ENCODE assay signal across 11 cellular contexts in the genomic region with DNA sequence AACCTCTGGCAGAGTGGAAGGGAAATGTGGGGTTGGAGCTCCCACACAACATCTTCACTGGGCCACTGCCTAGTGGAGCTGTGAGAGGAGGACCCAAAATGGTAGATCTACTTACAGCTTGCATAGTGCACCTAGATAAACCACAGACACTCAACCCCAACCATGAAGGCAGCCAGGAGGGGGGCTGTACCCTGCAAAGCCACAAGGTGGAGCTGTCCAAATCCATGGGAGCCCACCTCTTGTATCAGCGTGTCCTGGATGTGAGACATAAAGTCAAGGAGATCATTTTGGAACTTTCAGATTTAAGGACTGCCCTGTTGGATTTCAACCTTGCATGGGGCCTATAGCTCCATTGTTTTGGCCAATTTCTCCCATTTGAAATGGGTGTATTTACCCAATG. TPM values are rescaled to one million over a fixed set of nuclear protein-coding genes. Genes with fewer than 3 reads are reported as not detected.
DNase-seq lines count a peak whose midpoint lies in the region; ATAC-seq and TF ChIP-seq lines count a peak whose summit lies in the region.
"Had no signal": no experiment of that assay in that cellular context is flagged by ENCODE, and none has a peak within 500 bp of the region (broad histone marks: within the 10 kb centered on the region; RNA-seq: fewer than 3 reads in every experiment).

No MANE protein-coding gene starts in this region.

- H3K27ac ChIP-seq in DND-41 (ENCODE audit: low read length) (no peak overlapping the region), HCT116 (ENCODE audit: low read depth, low read length) (no peak overlapping the region)
- H3K27ac ChIP-seq: psoas muscle had no signal

- ATAC-seq in DND-41 (ENCODE audit: insufficient read depth, low read depth) (no peak), HCT116 (peak; percentile 88), HG03378 (IDR thresholded peaks at IDR 0.05; ENCODE audit: unreplicated experiment) (no peak)
- ATAC-seq: stimulated activated effector memory CD8-positive, alpha-beta T cell treated with anti-CD3 and anti-CD28 coated beads, Interleukin-12 subunit alpha, Interleukin-12 subunit beta, amount 100 ng/mL, for 72 hours had no signal

- H3K36me3 ChIP-seq in DND-41 (ENCODE audit: insufficient read depth, low read length) (no peaks in the 10 kb centered on the region), HCT116 (ENCODE audit: control insufficient read depth in 1 of 2, insufficient read depth in 2 of 2, low read length in 2 of 2) (no peaks in the 10 kb centered on the region)

- DNase-seq in DND-41 (peak; percentile 12), HCT116 (ENCODE audit: low read depth, low spot score) (peak; percentile 21), left kidney (ENCODE audit: low read depth, low spot score) (peak; percentile 12), GM20000 (ENCODE audit: low spot score) (no peak), NCI-H1436 treated with DMSO at 0.1 percent for 48 hours (lab: John Stamatoyannopoulos, UW) (no peak)
- DNase-seq in stimulated activated naive CD4-positive, alpha-beta T cell (lab: John Stamatoyannopoulos, UW) = no peak
- DNase-seq: NCI-H1694 treated with DMSO at 0.1 percent for 48 hours, psoas muscle had no signal

- H2AFZ ChIP-seq in DND-41 (ENCODE audit: low read depth, low read length) (no peak overlapping the region), HCT116 (ENCODE audit: low read depth, low read length, poor library complexity, severe bottlenecking) (no peak overlapping the region)

- H3K4me1 ChIP-seq in DND-41 (ENCODE audit: insufficient read depth, low read length) (no peaks in the 10 kb centered on the region), HCT116 (ENCODE audit: control insufficient read depth in 1 of 2, insufficient read depth in 2 of 2, low read length in 2 of 2) (no peaks in the 10 kb centered on the region)

- CTCF ChIA-PET in HCT116 (lab: Charles Lee) = interaction anchor here (0.8 to 1.6 kb wide), 9 partner anchors 8 to 378 kb away, joined by 3 to 11 read pairs (median 3); no protein-coding TSS in a partner anchor

- POLR2A ChIA-PET in HCT116 (lab: Charles Lee) = no interaction called here

- BruUV-seq in HCT116 (replicated peaks; lab: Mats Ljungman, UMichigan) = no TSS peak

- H4K20me1 ChIP-seq in DND-41 (ENCODE audit: insufficient read depth, low read length) (no peaks in the 10 kb centered on the region), HCT116 (ENCODE audit: insufficient read depth) (no peaks in the 10 kb centered on the region)

- TF ChIP-seq CTCF in DND-41 (IDR thresholded peaks at IDR 0.05; ENCODE audit: borderline replicate concordance, extremely low read depth, low read length, poor library complexity, severe bottlenecking) = peak; percentile 60
- TF ChIP-seq CTCF in HCT116 (IDR thresholded peaks at IDR 0.05 in 2 of 3, conservative IDR thresholded peaks at IDR 0.05 in 1 of 3; ENCODE audit: borderline replicate concordance in 1 of 3, insufficient read depth in 1 of 3, low read depth in 2 of 3, low read length in 2 of 3) = peak; percentile 46 to 81 (median 74); a peak in 5 of 6 replicates
- TF ChIP-seq CTCF in WI38 (IDR thresholded peaks at IDR 0.05; ENCODE audit: low read depth, low read length) = peak; percentile 60
- no peak for TF ChIP-seq CTCF in GM20000 (IDR thresholded peaks at IDR 0.05; ENCODE audit: extremely low read depth, missing control alignments)

- intact Hi-C loops in HCT116 (cut with micrococcal nuclease) = loop anchor here (2.0 to 5.0 kb wide), 2 partner anchors 297 to 380 kb away; no protein-coding TSS in a partner anchor

- no peaks in the 10 kb centered on the region for H3K27me3 ChIP-seq in DND-41 (ENCODE audit: insufficient read depth, low read length, poor library complexity)
- H3K27me3 ChIP-seq in HCT116 (ENCODE audit: insufficient read depth, low read length) = no peaks in the 10 kb centered on the region

- peak; percentile 58 for TF ChIP-seq RAD21 in HCT116 (IDR thresholded peaks at IDR 0.05; ENCODE audit: low read depth)

- no peak overlapping the region for H3K9ac ChIP-seq in DND-41 (ENCODE audit: low read depth, low read length)
- no peak overlapping the region for H3K9ac ChIP-seq in HCT116 (ENCODE audit: low read length)

- RAD21 ChIA-PET in HCT116 (lab: Charles Lee; ENCODE audit: low non-redundant PET in 1 of 2, low total read pairs in 2 of 2, uncharacterized antibody in 2 of 2, unreplicated experiment in 2 of 2) = no interaction called here

- H3K79me2 ChIP-seq in DND-41 (ENCODE audit: insufficient read depth, low read length) (no peaks in the 10 kb centered on the region), HCT116 (ENCODE audit: insufficient read depth, low read length) (no peaks in the 10 kb centered on the region)

- no peak for TF ChIP-seq POLR2A in HCT116 (IDR thresholded peaks at IDR 0.05; ENCODE audit: borderline replicate concordance, extremely low read depth, insufficient read depth, insufficient read length)

- H3K4me2 ChIP-seq in DND-41 (ENCODE audit: insufficient read depth, low read length) (no peak overlapping the region), HCT116 (ENCODE audit: low read length) (no peak overlapping the region)

- H3K9me2 ChIP-seq in HCT116 (ENCODE audit: insufficient read depth) = no peaks in the 10 kb centered on the region

- no peak overlapping the region for H3K4me3 ChIP-seq in DND-41 (ENCODE audit: low read depth in 1 of 2, low read length in 2 of 2)
- H3K4me3 ChIP-seq in HCT116 (replicated peaks in 1 of 2; ENCODE audit: low read depth in 1 of 2, low read length in 2 of 2) = no peak overlapping the region
- no peak overlapping the region for H3K4me3 ChIP-seq in WI38 (ENCODE audit: low read depth, low read length)
- H3K4me3 ChIP-seq: psoas muscle had no signal

- H3K9me3 ChIP-seq in DND-41 (ENCODE audit: insufficient read depth, low read length, severe bottlenecking) (peaks cover 2% of the 10 kb centered on the region), HCT116 (ENCODE audit: control insufficient read depth in 1 of 2, insufficient read depth in 1 of 2, low read depth in 1 of 2, low read length in 2 of 2) (no peaks in the 10 kb centered on the region)

TF ChIP-seq in HCT116, 20 proteins besides CTCF, POLR2A, EP300 and RAD21:
- no peak for TF ChIP-seq ELF1 (IDR thresholded peaks at IDR 0.05; ENCODE audit: borderline replicate concordance, low read depth)
- no peak for TF ChIP-seq ZFX (IDR thresholded peaks at IDR 0.05)
- no peak for TF ChIP-seq CBX3 (IDR thresholded peaks at IDR 0.05; ENCODE audit: low read depth)
- no peak for TF ChIP-seq FOSL1 (IDR thresholded peaks at IDR 0.05; ENCODE audit: low read depth)
- no peak for TF ChIP-seq EZH2phosphoT487 (IDR thresholded peaks at IDR 0.05; ENCODE audit: borderline replicate concordance)
- TF ChIP-seq SP1 (IDR thresholded peaks at IDR 0.05; ENCODE audit: low read depth) = no peak
- TF ChIP-seq POLR2AphosphoS5 (IDR thresholded peaks at IDR 0.05; ENCODE audit: low read depth, low read length) = no peak
- TF ChIP-seq, protein P1, sequence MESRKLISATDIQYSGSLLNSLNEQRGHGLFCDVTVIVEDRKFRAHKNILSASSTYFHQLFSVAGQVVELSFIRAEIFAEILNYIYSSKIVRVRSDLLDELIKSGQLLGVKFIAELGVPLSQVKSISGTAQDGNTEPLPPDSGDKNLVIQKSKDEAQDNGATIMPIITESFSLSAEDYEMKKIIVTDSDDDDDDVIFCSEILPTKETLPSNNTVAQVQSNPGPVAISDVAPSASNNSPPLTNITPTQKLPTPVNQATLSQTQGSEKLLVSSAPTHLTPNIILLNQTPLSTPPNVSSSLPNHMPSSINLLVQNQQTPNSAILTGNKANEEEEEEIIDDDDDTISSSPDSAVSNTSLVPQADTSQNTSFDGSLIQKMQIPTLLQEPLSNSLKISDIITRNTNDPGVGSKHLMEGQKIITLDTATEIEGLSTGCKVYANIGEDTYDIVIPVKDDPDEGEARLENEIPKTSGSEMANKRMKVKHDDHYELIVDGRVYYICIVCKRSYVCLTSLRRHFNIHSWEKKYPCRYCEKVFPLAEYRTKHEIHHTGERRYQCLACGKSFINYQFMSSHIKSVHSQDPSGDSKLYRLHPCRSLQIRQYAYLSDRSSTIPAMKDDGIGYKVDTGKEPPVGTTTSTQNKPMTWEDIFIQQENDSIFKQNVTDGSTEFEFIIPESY (IDR thresholded peaks at IDR 0.05; ENCODE audit: extremely low read depth, insufficient replicate concordance, low read length) = no peak
- TF ChIP-seq YY1 (IDR thresholded peaks at IDR 0.05; ENCODE audit: extremely low read depth, insufficient replicate concordance, low read depth, low read length) = no peak
- TF ChIP-seq EGR1 (IDR thresholded peaks at IDR 0.05; ENCODE audit: low read depth) = no peak
- TF ChIP-seq SIN3A (IDR thresholded peaks at IDR 0.05; ENCODE audit: low read depth) = no peak
- TF ChIP-seq TCF7L2 (IDR thresholded peaks at IDR 0.05; ENCODE audit: borderline replicate concordance, extremely low read depth, insufficient read depth, insufficient read length) = no peak

RNA-seq across cellular contexts. Expression of a gene that starts 20.9 kb away (rescaled TPM):
- not detected for total RNA-seq in HCT116 (2021; ENCODE audit: unreplicated experiment)
- 0.07 and 0.08 TPM in 2 replicates for polyA plus RNA-seq in HCT116 (2012)

Comparison
In these comparisons a context has a peak if more than half of its experiments do, and no peak if none do; other contexts are left out.
1. DNase-seq: peak in DND-41 (single experiment), HCT116 (single experiment) and left kidney (single experiment); none in GM20000 (single experiment), stimulated activated naive CD4-positive, alpha-beta T cell (0 of 6) and NCI-H1436 treated with DMSO at 0.1 percent for 48 hours (single experiment).